In the genomic region with DNA sequence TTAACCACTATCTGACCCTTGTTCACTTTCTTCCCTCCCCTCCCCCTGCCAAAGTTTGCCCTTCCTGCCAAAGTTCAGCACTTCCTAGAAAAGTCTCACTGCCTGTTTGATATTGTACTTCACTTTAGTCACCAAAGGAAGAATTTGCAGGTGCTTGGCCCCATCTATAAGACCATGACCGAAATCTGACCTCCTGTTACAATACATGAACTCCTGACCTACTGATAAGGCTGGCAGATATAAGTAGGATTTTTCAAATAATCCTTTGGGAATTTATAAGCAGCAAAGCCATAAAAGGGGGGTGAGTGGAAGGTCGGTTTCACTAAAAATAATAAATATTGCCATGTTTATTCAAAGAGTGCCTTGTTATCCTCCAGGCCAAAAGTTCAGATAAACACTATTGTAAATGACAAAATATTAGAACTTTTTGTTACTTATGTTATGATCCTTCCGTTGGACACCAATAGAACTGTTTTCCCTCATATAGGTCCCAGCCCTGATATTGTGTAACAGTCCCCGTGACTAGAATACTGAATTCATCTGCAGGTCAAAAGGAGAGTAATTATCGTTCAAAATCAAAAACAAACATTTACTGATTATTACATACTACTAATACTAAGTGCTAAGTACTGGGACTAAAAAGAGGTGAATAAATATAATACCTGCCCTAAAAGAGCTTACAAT, we compare ENCODE assay signal across 1 cellular context.
TF ChIP-seq lines count a peak whose summit lies in the region.

No MANE protein-coding gene starts in this region.

TF ChIP-seq in HepG2, 621 proteins besides CTCF, POLR2A, EP300 and RAD21 (continued from another document and continues in another):
- TF ChIP-seq FOXA1 (IDR thresholded peaks at IDR 0.05) (no peak), FOXA1 (CRISPR knock-in tag; IDR thresholded peaks at IDR 0.05) (peak; percentile 64), HOXA5 (CRISPR knock-in tag; IDR thresholded peaks at IDR 0.05) (no peak), ZNF660 (CRISPR knock-in tag; IDR thresholded peaks at IDR 0.05; ENCODE audit: borderline replicate concordance, low read depth) (no peak), PLRG1 (conservative IDR thresholded peaks at IDR 0.05) (no peak), NR1H2 (CRISPR knock-in tag; IDR thresholded peaks at IDR 0.05; ENCODE audit: borderline replicate concordance, low read depth) (no peak), ZBTB7B (CRISPR knock-in tag; IDR thresholded peaks at IDR 0.05) (no peak), YEATS2 (CRISPR knock-in tag; IDR thresholded peaks at IDR 0.05; ENCODE audit: borderline replicate concordance) (no peak), ZBTB21 (CRISPR knock-in tag; IDR thresholded peaks at IDR 0.05) (no peak), NR3C1 (CRISPR knock-in tag; IDR thresholded peaks at IDR 0.05) (no peak), KDM5B (CRISPR knock-in tag; IDR thresholded peaks at IDR 0.05; ENCODE audit: borderline replicate concordance) (no peak), HNF4G (IDR thresholded peaks at IDR 0.05; ENCODE audit: borderline replicate concordance, low read depth, low read length) (peak; percentile 82; the same call in 1 of the 2 replicates), HNF4G (CRISPR knock-in tag; IDR thresholded peaks at IDR 0.05; ENCODE audit: borderline replicate concordance, low read depth) (no peak), ZNF34 (CRISPR knock-in tag; IDR thresholded peaks at IDR 0.05; ENCODE audit: borderline replicate concordance) (no peak), SRF (IDR thresholded peaks at IDR 0.05; ENCODE audit: low read depth, low read length) (0 out of 2 replicates have a peak, but pooled peaks have one; percentile 19), FOXP1 (IDR thresholded peaks at IDR 0.05) (no peak), FOXP1 (CRISPR knock-in tag; IDR thresholded peaks at IDR 0.05) (peak; percentile 5; the same call in 1 of the 2 replicates), POGZ (CRISPR knock-in tag; IDR thresholded peaks at IDR 0.05) (no peak), IKZF4 (CRISPR knock-in tag; IDR thresholded peaks at IDR 0.05; ENCODE audit: borderline replicate concordance, low read depth, not compliant biosample characterization) (no peak), ZNF772 (CRISPR knock-in tag; IDR thresholded peaks at IDR 0.05) (no peak), RARA (CRISPR knock-in tag; IDR thresholded peaks at IDR 0.05) (peak; percentile 99), ZNF670 (CRISPR knock-in tag; IDR thresholded peaks at IDR 0.05; ENCODE audit: borderline replicate concordance) (no peak), ZNF101 (CRISPR knock-in tag; IDR thresholded peaks at IDR 0.05; ENCODE audit: borderline replicate concordance, low read depth) (no peak), NCOA2 (CRISPR knock-in tag; IDR thresholded peaks at IDR 0.05) (peak; percentile 91), NFIC (IDR thresholded peaks at IDR 0.05; ENCODE audit: low read length) (peak; percentile 68; the same call in 1 of the 2 replicates), TRIM24 (CRISPR knock-in tag; IDR thresholded peaks at IDR 0.05) (no peak), HDAC2 (CRISPR knock-in tag; IDR thresholded peaks at IDR 0.05) (peak; percentile 21; the same call in 1 of the 2 replicates), KLF13 (CRISPR knock-in tag; IDR thresholded peaks at IDR 0.05) (no peak)
- TF ChIP-seq, protein P1, sequence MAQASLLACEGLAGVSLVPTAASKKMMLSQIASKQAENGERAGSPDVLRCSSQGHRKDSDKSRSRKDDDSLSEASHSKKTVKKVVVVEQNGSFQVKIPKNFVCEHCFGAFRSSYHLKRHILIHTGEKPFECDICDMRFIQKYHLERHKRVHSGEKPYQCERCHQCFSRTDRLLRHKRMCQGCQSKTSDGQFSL (CRISPR knock-in tag; IDR thresholded peaks at IDR 0.05), result no peak
- TF ChIP-seq, protein P2, sequence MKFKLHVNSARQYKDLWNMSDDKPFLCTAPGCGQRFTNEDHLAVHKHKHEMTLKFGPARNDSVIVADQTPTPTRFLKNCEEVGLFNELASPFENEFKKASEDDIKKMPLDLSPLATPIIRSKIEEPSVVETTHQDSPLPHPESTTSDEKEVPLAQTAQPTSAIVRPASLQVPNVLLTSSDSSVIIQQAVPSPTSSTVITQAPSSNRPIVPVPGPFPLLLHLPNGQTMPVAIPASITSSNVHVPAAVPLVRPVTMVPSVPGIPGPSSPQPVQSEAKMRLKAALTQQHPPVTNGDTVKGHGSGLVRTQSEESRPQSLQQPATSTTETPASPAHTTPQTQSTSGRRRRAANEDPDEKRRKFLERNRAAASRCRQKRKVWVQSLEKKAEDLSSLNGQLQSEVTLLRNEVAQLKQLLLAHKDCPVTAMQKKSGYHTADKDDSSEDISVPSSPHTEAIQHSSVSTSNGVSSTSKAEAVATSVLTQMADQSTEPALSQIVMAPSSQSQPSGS (CRISPR knock-in tag; IDR thresholded peaks at IDR 0.05), result no peak
- TF ChIP-seq, protein P3, sequence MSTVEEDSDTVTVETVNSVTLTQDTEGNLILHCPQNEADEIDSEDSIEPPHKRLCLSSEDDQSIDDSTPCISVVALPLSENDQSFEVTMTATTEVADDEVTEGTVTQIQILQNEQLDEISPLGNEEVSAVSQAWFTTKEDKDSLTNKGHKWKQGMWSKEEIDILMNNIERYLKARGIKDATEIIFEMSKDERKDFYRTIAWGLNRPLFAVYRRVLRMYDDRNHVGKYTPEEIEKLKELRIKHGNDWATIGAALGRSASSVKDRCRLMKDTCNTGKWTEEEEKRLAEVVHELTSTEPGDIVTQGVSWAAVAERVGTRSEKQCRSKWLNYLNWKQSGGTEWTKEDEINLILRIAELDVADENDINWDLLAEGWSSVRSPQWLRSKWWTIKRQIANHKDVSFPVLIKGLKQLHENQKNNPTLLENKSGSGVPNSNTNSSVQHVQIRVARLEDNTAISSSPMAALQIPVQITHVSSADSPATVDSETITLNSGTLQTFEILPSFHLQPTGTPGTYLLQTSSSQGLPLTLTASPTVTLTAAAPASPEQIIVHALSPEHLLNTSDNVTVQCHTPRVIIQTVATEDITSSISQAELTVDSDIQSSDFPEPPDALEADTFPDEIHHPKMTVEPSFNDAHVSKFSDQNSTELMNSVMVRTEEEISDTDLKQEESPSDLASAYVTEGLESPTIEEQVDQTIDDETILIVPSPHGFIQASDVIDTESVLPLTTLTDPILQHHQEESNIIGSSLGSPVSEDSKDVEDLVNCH (CRISPR knock-in tag; IDR thresholded peaks at IDR 0.05), result no peak
- TF ChIP-seq, protein P4, sequence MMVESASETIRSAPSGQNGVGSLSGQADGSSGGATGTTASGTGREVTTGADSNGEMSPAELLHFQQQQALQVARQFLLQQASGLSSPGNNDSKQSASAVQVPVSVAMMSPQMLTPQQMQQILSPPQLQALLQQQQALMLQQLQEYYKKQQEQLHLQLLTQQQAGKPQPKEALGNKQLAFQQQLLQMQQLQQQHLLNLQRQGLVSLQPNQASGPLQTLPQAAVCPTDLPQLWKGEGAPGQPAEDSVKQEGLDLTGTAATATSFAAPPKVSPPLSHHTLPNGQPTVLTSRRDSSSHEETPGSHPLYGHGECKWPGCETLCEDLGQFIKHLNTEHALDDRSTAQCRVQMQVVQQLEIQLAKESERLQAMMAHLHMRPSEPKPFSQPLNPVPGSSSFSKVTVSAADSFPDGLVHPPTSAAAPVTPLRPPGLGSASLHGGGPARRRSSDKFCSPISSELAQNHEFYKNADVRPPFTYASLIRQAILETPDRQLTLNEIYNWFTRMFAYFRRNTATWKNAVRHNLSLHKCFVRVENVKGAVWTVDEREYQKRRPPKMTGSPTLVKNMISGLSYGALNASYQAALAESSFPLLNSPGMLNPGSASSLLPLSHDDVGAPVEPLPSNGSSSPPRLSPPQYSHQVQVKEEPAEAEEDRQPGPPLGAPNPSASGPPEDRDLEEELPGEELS (CRISPR knock-in tag; IDR thresholded peaks at IDR 0.05), result peak; percentile 61
- TF ChIP-seq, protein P5, sequence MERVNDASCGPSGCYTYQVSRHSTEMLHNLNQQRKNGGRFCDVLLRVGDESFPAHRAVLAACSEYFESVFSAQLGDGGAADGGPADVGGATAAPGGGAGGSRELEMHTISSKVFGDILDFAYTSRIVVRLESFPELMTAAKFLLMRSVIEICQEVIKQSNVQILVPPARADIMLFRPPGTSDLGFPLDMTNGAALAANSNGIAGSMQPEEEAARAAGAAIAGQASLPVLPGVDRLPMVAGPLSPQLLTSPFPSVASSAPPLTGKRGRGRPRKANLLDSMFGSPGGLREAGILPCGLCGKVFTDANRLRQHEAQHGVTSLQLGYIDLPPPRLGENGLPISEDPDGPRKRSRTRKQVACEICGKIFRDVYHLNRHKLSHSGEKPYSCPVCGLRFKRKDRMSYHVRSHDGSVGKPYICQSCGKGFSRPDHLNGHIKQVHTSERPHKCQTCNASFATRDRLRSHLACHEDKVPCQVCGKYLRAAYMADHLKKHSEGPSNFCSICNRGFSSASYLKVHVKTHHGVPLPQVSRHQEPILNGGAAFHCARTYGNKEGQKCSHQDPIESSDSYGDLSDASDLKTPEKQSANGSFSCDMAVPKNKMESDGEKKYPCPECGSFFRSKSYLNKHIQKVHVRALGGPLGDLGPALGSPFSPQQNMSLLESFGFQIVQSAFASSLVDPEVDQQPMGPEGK (CRISPR knock-in tag; IDR thresholded peaks at IDR 0.05), result peak; percentile 25; the same call in 1 of the 2 replicates
- TF ChIP-seq, protein P6, sequence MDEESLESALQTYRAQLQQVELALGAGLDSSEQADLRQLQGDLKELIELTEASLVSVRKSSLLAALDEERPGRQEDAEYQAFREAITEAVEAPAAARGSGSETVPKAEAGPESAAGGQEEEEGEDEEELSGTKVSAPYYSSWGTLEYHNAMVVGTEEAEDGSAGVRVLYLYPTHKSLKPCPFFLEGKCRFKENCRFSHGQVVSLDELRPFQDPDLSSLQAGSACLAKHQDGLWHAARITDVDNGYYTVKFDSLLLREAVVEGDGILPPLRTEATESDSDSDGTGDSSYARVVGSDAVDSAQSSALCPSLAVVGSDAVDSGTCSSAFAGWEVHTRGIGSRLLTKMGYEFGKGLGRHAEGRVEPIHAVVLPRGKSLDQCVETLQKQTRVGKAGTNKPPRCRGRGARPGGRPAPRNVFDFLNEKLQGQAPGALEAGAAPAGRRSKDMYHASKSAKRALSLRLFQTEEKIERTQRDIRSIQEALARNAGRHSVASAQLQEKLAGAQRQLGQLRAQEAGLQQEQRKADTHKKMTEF (CRISPR knock-in tag; IDR thresholded peaks at IDR 0.05), result 0 out of 2 replicates have a peak, but pooled peaks have one; percentile 23
- TF ChIP-seq, protein P7, sequence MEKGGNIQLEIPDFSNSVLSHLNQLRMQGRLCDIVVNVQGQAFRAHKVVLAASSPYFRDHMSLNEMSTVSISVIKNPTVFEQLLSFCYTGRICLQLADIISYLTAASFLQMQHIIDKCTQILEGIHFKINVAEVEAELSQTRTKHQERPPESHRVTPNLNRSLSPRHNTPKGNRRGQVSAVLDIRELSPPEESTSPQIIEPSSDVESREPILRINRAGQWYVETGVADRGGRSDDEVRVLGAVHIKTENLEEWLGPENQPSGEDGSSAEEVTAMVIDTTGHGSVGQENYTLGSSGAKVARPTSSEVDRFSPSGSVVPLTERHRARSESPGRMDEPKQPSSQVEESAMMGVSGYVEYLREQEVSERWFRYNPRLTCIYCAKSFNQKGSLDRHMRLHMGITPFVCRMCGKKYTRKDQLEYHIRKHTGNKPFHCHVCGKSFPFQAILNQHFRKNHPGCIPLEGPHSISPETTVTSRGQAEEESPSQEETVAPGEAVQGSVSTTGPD (CRISPR knock-in tag; IDR thresholded peaks at IDR 0.05), result no peak
- TF ChIP-seq, protein P8, sequence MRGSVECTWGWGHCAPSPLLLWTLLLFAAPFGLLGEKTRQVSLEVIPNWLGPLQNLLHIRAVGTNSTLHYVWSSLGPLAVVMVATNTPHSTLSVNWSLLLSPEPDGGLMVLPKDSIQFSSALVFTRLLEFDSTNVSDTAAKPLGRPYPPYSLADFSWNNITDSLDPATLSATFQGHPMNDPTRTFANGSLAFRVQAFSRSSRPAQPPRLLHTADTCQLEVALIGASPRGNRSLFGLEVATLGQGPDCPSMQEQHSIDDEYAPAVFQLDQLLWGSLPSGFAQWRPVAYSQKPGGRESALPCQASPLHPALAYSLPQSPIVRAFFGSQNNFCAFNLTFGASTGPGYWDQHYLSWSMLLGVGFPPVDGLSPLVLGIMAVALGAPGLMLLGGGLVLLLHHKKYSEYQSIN (CRISPR knock-in tag; IDR thresholded peaks at IDR 0.05; ENCODE audit: borderline replicate concordance), result no peak
- TF ChIP-seq, protein P9, sequence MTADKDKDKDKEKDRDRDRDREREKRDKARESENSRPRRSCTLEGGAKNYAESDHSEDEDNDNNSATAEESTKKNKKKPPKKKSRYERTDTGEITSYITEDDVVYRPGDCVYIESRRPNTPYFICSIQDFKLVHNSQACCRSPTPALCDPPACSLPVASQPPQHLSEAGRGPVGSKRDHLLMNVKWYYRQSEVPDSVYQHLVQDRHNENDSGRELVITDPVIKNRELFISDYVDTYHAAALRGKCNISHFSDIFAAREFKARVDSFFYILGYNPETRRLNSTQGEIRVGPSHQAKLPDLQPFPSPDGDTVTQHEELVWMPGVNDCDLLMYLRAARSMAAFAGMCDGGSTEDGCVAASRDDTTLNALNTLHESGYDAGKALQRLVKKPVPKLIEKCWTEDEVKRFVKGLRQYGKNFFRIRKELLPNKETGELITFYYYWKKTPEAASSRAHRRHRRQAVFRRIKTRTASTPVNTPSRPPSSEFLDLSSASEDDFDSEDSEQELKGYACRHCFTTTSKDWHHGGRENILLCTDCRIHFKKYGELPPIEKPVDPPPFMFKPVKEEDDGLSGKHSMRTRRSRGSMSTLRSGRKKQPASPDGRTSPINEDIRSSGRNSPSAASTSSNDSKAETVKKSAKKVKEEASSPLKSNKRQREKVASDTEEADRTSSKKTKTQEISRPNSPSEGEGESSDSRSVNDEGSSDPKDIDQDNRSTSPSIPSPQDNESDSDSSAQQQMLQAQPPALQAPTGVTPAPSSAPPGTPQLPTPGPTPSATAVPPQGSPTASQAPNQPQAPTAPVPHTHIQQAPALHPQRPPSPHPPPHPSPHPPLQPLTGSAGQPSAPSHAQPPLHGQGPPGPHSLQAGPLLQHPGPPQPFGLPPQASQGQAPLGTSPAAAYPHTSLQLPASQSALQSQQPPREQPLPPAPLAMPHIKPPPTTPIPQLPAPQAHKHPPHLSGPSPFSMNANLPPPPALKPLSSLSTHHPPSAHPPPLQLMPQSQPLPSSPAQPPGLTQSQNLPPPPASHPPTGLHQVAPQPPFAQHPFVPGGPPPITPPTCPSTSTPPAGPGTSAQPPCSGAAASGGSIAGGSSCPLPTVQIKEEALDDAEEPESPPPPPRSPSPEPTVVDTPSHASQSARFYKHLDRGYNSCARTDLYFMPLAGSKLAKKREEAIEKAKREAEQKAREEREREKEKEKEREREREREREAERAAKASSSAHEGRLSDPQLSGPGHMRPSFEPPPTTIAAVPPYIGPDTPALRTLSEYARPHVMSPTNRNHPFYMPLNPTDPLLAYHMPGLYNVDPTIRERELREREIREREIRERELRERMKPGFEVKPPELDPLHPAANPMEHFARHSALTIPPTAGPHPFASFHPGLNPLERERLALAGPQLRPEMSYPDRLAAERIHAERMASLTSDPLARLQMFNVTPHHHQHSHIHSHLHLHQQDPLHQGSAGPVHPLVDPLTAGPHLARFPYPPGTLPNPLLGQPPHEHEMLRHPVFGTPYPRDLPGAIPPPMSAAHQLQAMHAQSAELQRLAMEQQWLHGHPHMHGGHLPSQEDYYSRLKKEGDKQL (CRISPR knock-in tag; IDR thresholded peaks at IDR 0.05; ENCODE audit: low read depth), result peak; percentile 30; the same call in 1 of the 2 replicates
- TF ChIP-seq, protein P10, sequence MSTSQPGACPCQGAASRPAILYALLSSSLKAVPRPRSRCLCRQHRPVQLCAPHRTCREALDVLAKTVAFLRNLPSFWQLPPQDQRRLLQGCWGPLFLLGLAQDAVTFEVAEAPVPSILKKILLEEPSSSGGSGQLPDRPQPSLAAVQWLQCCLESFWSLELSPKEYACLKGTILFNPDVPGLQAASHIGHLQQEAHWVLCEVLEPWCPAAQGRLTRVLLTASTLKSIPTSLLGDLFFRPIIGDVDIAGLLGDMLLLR (CRISPR knock-in tag; IDR thresholded peaks at IDR 0.05), result no peak
